In genomic region chr13:48892311-48892710, GRCh38 we compare ENCODE assay signal across 10 cellular contexts.
DNase-seq lines count a peak whose midpoint lies in the region; ATAC-seq, FAIRE-seq and TF ChIP-seq lines count a peak whose summit lies in the region.
"Had no signal": no experiment of that assay in that cellular context is flagged by ENCODE, and none has a peak within 500 bp of the region (broad histone marks: within the 10 kb centered on the region; RNA-seq: fewer than 3 reads in every experiment).

No MANE protein-coding gene starts in this region.

- WGBS in pancreas, 2 donors = 13 to 17% methylated on average over 2 of the region's 2 CpGs
- WGBS in stomach, 5 donors = 13 to 30% (median 15%) methylated on average over 2 of the region's 2 CpGs
- WGBS in aorta, 2 donors = 2 to 4% methylated on average over 2 of the region's 2 CpGs

- H3K27me3 ChIP-seq in pancreas = no peaks in the 10 kb centered on the region
- no peaks in the 10 kb centered on the region for H3K27me3 ChIP-seq in stomach
- no peaks in the 10 kb centered on the region for H3K27me3 ChIP-seq in aorta (ENCODE audit: control insufficient read depth in 1 of 2, insufficient read depth in 2 of 2, low read length in 1 of 2)
- H3K27me3 ChIP-seq: right lobe of liver had no signal

- H3K36me3 Mint-ChIP-seq in activated T-cell treated with anti-CD3 and anti-CD28 coated beads, Interleukin-2, amount 50 U/mL, for 72 hours (ENCODE audit: insufficient read depth in 2 of 2) = peaks cover 0 to 2% of the 10 kb centered on the region in 2 donors
- H3K36me3 Mint-ChIP-seq in T-helper 17 cell (ENCODE audit: low read depth) = no peaks in the 10 kb centered on the region

- H3K27me3 Mint-ChIP-seq in activated T-cell treated with anti-CD3 and anti-CD28 coated beads, Interleukin-2, amount 50 U/mL, for 72 hours (ENCODE audit: low read depth) = no peaks in the 10 kb centered on the region
- H3K27me3 Mint-ChIP-seq in T-helper 17 cell = no peaks in the 10 kb centered on the region

- peaks cover 51% of the 10 kb centered on the region for H3K4me1 Mint-ChIP-seq in activated T-cell treated with anti-CD3 and anti-CD28 coated beads, Interleukin-2, amount 50 U/mL, for 72 hours (ENCODE audit: low read depth)
- no peaks in the 10 kb centered on the region for H3K4me1 Mint-ChIP-seq in T-helper 17 cell

- H3K4me3 Mint-ChIP-seq in activated T-cell treated with anti-CD3 and anti-CD28 coated beads, Interleukin-2, amount 50 U/mL, for 72 hours = peak overlapping the region; percentile 47 to 90
- H3K4me3 Mint-ChIP-seq in T-helper 17 cell = no peak overlapping the region

- no peak for TF ChIP-seq CTCF in pancreas (IDR thresholded peaks at IDR 0.05)
- TF ChIP-seq CTCF in stomach (IDR thresholded peaks at IDR 0.05) = no peak

- H3K27ac ChIP-seq in pancreas (peak overlapping the region in 2 of 4 donors; percentile 13 to 38), stomach (peak overlapping the region in 1 of 5 donors; percentile 4), aorta (ENCODE audit: low read depth in 1 of 2, low read length in 2 of 2) (no peak overlapping the region)
- H3K27ac ChIP-seq: right lobe of liver had no signal

- H3K4me3 ChIP-seq in pancreas (no peak overlapping the region), stomach (no peak overlapping the region), aorta (ENCODE audit: low read length in 2 of 2) (no peak overlapping the region)
- H3K4me3 ChIP-seq: right lobe of liver had no signal

- peak; percentile 98 for ATAC-seq in activated T-cell treated with anti-CD3 and anti-CD28 coated beads, Interleukin-2, amount 50 U/mL, for 72 hours (replicated peaks in 1 of 2)
- peak; percentile 56 for ATAC-seq in HG03139 (IDR thresholded peaks at IDR 0.05; ENCODE audit: unreplicated experiment)
- ATAC-seq in pancreas = peak; percentile 72 to 92 (median 82)
- ATAC-seq in aorta (ENCODE audit: low FRiP score) = no peak
- ATAC-seq in T-helper 17 cell = no peak

- no peak for DNase-seq in activated T-cell treated with anti-CD3 and anti-CD28 coated beads, Interleukin-2, amount 50 U/mL, for 72 hours
- no peak for DNase-seq in activated T-cell treated with anti-CD3 and anti-CD28 coated beads, Interleukin-2, amount 50 U/mL, for 1 hour
- DNase-seq in amniotic epithelial cell (ENCODE audit: low read depth) (peak; percentile 89), pancreas (no peak), stomach (no peak), aorta (no peak), T-helper 17 cell (no peak)
- DNase-seq: DND-41, right lobe of liver had no signal

- no peak for TF ChIP-seq EP300 in stomach (IDR thresholded peaks at IDR 0.05)

- H3K36me3 ChIP-seq in pancreas (no peaks in the 10 kb centered on the region), stomach (no peaks in the 10 kb centered on the region), aorta (ENCODE audit: control insufficient read depth in 1 of 2, insufficient read depth in 2 of 2, low read length in 1 of 2) (no peaks in the 10 kb centered on the region)
- H3K36me3 ChIP-seq: right lobe of liver had no signal

- intact Hi-C loops in pancreas (cut with DNase I) (no loop called here), stomach (cut with DNase I; ENCODE audit: low total_unique reads) (no loop called here), aorta (cut with DNase I) (loop anchor here in 1 of 2 donors (5.0 kb wide), 1 partner anchor 85 kb away; the partner anchor contains the start of gene FNDC3A)

- FAIRE-seq in pancreas (lab: Jason Lieb, UNC) = peak; percentile 17

- H3K27ac Mint-ChIP-seq in activated T-cell treated with anti-CD3 and anti-CD28 coated beads, Interleukin-2, amount 50 U/mL, for 72 hours = peak overlapping the region; percentile 94
- no peak overlapping the region for H3K27ac Mint-ChIP-seq in T-helper 17 cell

- H3K9me3 Mint-ChIP-seq in activated T-cell treated with anti-CD3 and anti-CD28 coated beads, Interleukin-2, amount 50 U/mL, for 72 hours = peaks cover 4 to 6% of the 10 kb centered on the region in 2 donors

- no peaks in the 10 kb centered on the region for H3K9me3 ChIP-seq in pancreas
- H3K9me3 ChIP-seq in stomach = no peaks in the 10 kb centered on the region
- no peaks in the 10 kb centered on the region for H3K9me3 ChIP-seq in aorta (ENCODE audit: control insufficient read depth, low read length)
- H3K9me3 ChIP-seq in T-helper 17 cell (ENCODE audit: control insufficient read depth, low read length, poor library complexity, severe bottlenecking) = no peaks in the 10 kb centered on the region
- H3K9me3 ChIP-seq: right lobe of liver had no signal

- H3K4me1 ChIP-seq in pancreas = peaks cover 0 to 8% (median 0%) of the 10 kb centered on the region in 3 donors
- H3K4me1 ChIP-seq in stomach = peaks cover 0 to 15% (median 3%) of the 10 kb centered on the region in 4 donors
- H3K4me1 ChIP-seq in aorta (ENCODE audit: control insufficient read depth in 1 of 2, insufficient read depth in 2 of 2, low read length in 2 of 2) = peaks cover 2 to 4% of the 10 kb centered on the region in 2 donors
- H3K4me1 ChIP-seq: right lobe of liver had no signal

- TF ChIP-seq POLR2A in stomach (IDR thresholded peaks at IDR 0.05) = no peak

Comparison
In these comparisons a context has a peak if more than half of its experiments do, and no peak if none do; other contexts are left out.
1. ATAC-seq: peak in activated T-cell treated with anti-CD3 and anti-CD28 coated beads, Interleukin-2, amount 50 U/mL, for 72 hours (2 of 2), HG03139 (single experiment) and pancreas (4 of 4); none in aorta (single experiment) and T-helper 17 cell (single experiment).